16 cellular contexts compared by ENCODE assay signal in the genomic region with DNA sequence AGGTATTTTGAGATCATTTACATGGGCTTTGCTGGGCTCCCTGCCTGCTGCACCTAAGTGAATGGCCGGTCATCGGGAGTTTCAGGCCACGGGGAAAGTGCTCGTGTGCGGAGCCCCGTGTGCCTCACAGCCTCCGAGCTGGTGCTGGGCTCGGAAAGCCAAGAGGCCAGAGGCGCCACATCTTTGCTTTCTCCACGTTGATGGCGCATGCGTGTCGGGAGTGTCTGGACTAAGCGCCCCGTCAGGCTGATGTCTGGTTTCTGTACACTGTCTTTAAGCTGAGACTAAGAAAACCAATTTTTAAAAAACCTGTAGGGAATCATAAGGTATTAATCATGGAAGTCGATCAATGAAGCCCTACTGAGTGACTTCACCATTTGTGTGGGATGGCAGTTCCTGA.
DNase-seq lines count a peak whose midpoint lies in the region; ATAC-seq, FAIRE-seq and TF ChIP-seq lines count a peak whose summit lies in the region.
"Had no signal": no experiment of that assay in that cellular context is flagged by ENCODE, and none has a peak within 500 bp of the region (broad histone marks: within the 10 kb centered on the region; RNA-seq: fewer than 3 reads in every experiment).

No MANE protein-coding gene starts in this region.

- ATAC-seq in CD4-positive, CD25-positive, alpha-beta regulatory T cell (ENCODE audit: low read depth in 2 of 2): no peak
- ATAC-seq in K562 (peak; percentile 35; the same call in 2 of the 3 replicates), psoas muscle (no peak), GM19328 (IDR thresholded peaks at IDR 0.05; ENCODE audit: unreplicated experiment) (no peak), HG03469 (IDR thresholded peaks at IDR 0.05; ENCODE audit: unreplicated experiment) (no peak)

- no peak for TF ChIP-seq RAD21 in K562 (CRISPR knock-in tag; conservative IDR thresholded peaks at IDR 0.05 in 1 of 2, IDR thresholded peaks at IDR 0.05 in 1 of 2)

- no peaks in the 10 kb centered on the region for H3K79me2 ChIP-seq in K562 (ENCODE audit: control insufficient read depth, insufficient read depth, low read length)

- H3K9me3 ChIP-seq in CD4-positive, CD25-positive, alpha-beta regulatory T cell (ENCODE audit: control insufficient read depth in 2 of 2, low read length in 2 of 2): no peaks in the 10 kb centered on the region
- H3K9me3 ChIP-seq in K562 (replicated peaks; ENCODE audit: control insufficient read depth, insufficient read depth, low read depth, low read length) (no peaks in the 10 kb centered on the region), psoas muscle (no peaks in the 10 kb centered on the region), esophagus muscularis mucosa (no peaks in the 10 kb centered on the region)

- H3K36me3 Mint-ChIP-seq in activated naive CD4-positive, alpha-beta T cell treated with anti-CD3 and anti-CD28 coated beads, Interleukin-2, amount 50 U/mL, for 24 hours: peaks cover 14% of the 10 kb centered on the region
- peaks cover 48% of the 10 kb centered on the region for H3K36me3 Mint-ChIP-seq in CD4-positive, CD25-positive, alpha-beta regulatory T cell

- CTCF ChIA-PET in K562 (lab: Yijun Ruan, JAX; ENCODE audit: low intra/inter-chr PET ratio): no interaction called here

- no peak for TF ChIP-seq EP300 in K562 (IDR thresholded peaks at IDR 0.05; ENCODE audit: low read length)
- no peak for TF ChIP-seq EP300 in esophagus muscularis mucosa (IDR thresholded peaks at IDR 0.05)

- no peaks in the 10 kb centered on the region for H3K9me1 ChIP-seq in K562 (ENCODE audit: control insufficient read depth, insufficient read depth, low read length)

- no peaks in the 10 kb centered on the region for H3K27me3 Mint-ChIP-seq in activated naive CD4-positive, alpha-beta T cell treated with anti-CD3 and anti-CD28 coated beads, Interleukin-2, amount 50 U/mL, for 24 hours
- no peaks in the 10 kb centered on the region for H3K27me3 Mint-ChIP-seq in CD4-positive, CD25-positive, alpha-beta regulatory T cell
- H3K27me3 Mint-ChIP-seq: CD4-positive, alpha-beta memory T cell had no signal

- POLR2A ChIA-PET in K562 (lab: Yijun Ruan, JAX): interaction anchor here (1.3 to 1.5 kb wide), 3 partner anchors 28 to 57 kb away, joined by 3 to 5 read pairs (median 4); no protein-coding TSS in a partner anchor

- peak overlapping the region; percentile 41 for H3K27ac Mint-ChIP-seq in activated naive CD4-positive, alpha-beta T cell treated with anti-CD3 and anti-CD28 coated beads, Interleukin-2, amount 50 U/mL, for 24 hours
- peak overlapping the region in 2 of 3 donors; percentile 21 to 76 for H3K27ac Mint-ChIP-seq in CD4-positive, CD25-positive, alpha-beta regulatory T cell

- in situ Hi-C loops in K562 (cut with MboI): loop anchor here (5.0 kb wide), 1 partner anchor 269 kb away; no protein-coding TSS in a partner anchor

- no peak overlapping the region for H2AFZ ChIP-seq in K562 (ENCODE audit: low read depth, low read length)

- H3K4me3 Mint-ChIP-seq in activated naive CD4-positive, alpha-beta T cell treated with anti-CD3 and anti-CD28 coated beads, Interleukin-2, amount 50 U/mL, for 24 hours: no peak overlapping the region
- H3K4me3 Mint-ChIP-seq in CD4-positive, CD25-positive, alpha-beta regulatory T cell: no peak overlapping the region
- H3K4me3 Mint-ChIP-seq: CD4-positive, alpha-beta memory T cell; H9 had no signal

- H3K9me3 Mint-ChIP-seq in activated naive CD4-positive, alpha-beta T cell treated with anti-CD3 and anti-CD28 coated beads, Interleukin-2, amount 50 U/mL, for 24 hours: no peaks in the 10 kb centered on the region
- peaks cover 0 to 4% (median 0%) of the 10 kb centered on the region in 7 donors for H3K9me3 Mint-ChIP-seq in CD4-positive, CD25-positive, alpha-beta regulatory T cell
- H3K9me3 Mint-ChIP-seq: CD4-positive, alpha-beta memory T cell; H9 had no signal

- no peaks in the 10 kb centered on the region for H3K27me3 ChIP-seq in CD4-positive, CD25-positive, alpha-beta regulatory T cell (ENCODE audit: control insufficient read depth, insufficient read depth, low read length)
- peaks cover 18 to 52% of the 10 kb centered on the region in 2 experiments; a peak in 4 of 5 replicates for H3K27me3 ChIP-seq in K562 (ENCODE audit: control insufficient read depth in 2 of 2, insufficient read depth in 2 of 2, low read length in 2 of 2)
- H3K27me3 ChIP-seq in psoas muscle (ENCODE audit: insufficient read depth in 3 of 3, low read length in 2 of 3): no peaks in the 10 kb centered on the region
- H3K27me3 ChIP-seq in esophagus muscularis mucosa: no peaks in the 10 kb centered on the region

- no peak overlapping the region for H3K4me2 ChIP-seq in K562 (ENCODE audit: insufficient read depth, low read length)

- no peak for TF ChIP-seq POLR2A in K562 (conservative IDR thresholded peaks at IDR 0.05)
- no peak for TF ChIP-seq POLR2A in esophagus muscularis mucosa (IDR thresholded peaks at IDR 0.05; ENCODE audit: low read depth)

- peaks cover 5% of the 10 kb centered on the region for H3K4me1 Mint-ChIP-seq in activated naive CD4-positive, alpha-beta T cell treated with anti-CD3 and anti-CD28 coated beads, Interleukin-2, amount 50 U/mL, for 24 hours
- H3K4me1 Mint-ChIP-seq in CD4-positive, CD25-positive, alpha-beta regulatory T cell: peaks cover 0 to 6% (median 3%) of the 10 kb centered on the region in 4 donors

- no peak overlapping the region for H3K4me3 ChIP-seq in CD4-positive, CD25-positive, alpha-beta regulatory T cell (ENCODE audit: low read depth, low read length)
- H3K4me3 ChIP-seq in K562 (no peak overlapping the region), psoas muscle (no peak overlapping the region), esophagus muscularis mucosa (no peak overlapping the region)

- no peaks in the 10 kb centered on the region for H3K4me1 ChIP-seq in CD4-positive, CD25-positive, alpha-beta regulatory T cell (ENCODE audit: control insufficient read depth, insufficient read depth, low read length, poor library complexity, severe bottlenecking)
- peaks cover 0 to 6% of the 10 kb centered on the region in 2 experiments; a peak in 1 of 5 replicates for H3K4me1 ChIP-seq in K562 (replicated peaks in 1 of 2; ENCODE audit: control insufficient read depth in 2 of 2, insufficient read depth in 2 of 2, low read length in 2 of 2)
- H3K4me1 ChIP-seq in psoas muscle: peaks cover 22% of the 10 kb centered on the region
- H3K4me1 ChIP-seq in esophagus muscularis mucosa: peaks cover 0 to 13% (median 2%) of the 10 kb centered on the region in 4 donors

- BruUV-seq in K562 (replicated peaks; lab: Mats Ljungman, UMichigan): no TSS peak

- TF ChIP-seq CTCF in K562 (IDR thresholded peaks at IDR 0.05 in 2 of 3, conservative IDR thresholded peaks at IDR 0.05 in 1 of 3; ENCODE audit: insufficient read depth in 2 of 3, low read depth in 1 of 3, low read length in 3 of 3) (no peak), psoas muscle (IDR thresholded peaks at IDR 0.05) (no peak), esophagus muscularis mucosa (IDR thresholded peaks at IDR 0.05) (no peak)

- intact Hi-C loops in K562 (cut with micrococcal nuclease) (no loop called here), psoas muscle (cut with DNase I) (no loop called here), esophagus muscularis mucosa (cut with DNase I) (no loop called here)

- H3K36me3 ChIP-seq in CD4-positive, CD25-positive, alpha-beta regulatory T cell (ENCODE audit: control insufficient read depth, insufficient read depth, low read length): peaks cover 62% of the 10 kb centered on the region
- H3K36me3 ChIP-seq in K562 (ENCODE audit: control insufficient read depth, insufficient read depth, low read length) (no peaks in the 10 kb centered on the region), psoas muscle (ENCODE audit: insufficient read depth in 1 of 2, low read depth in 1 of 2) (peaks cover 0 to 12% of the 10 kb centered on the region in 2 donors), esophagus muscularis mucosa (peaks cover 0 to 63% (median 46%) of the 10 kb centered on the region in 4 donors)

- WGBS in K562 (ENCODE audit: insufficient coverage, low coverage, missing lambda C conversion rate): 33% methylated on average over 16 of the region's 16 CpGs
- 96 to 98% (median 96%) methylated on average over 16 of the region's 16 CpGs for WGBS in psoas muscle, 3 donors
- WGBS in esophagus muscularis mucosa: 96% methylated on average over 15 of the region's 16 CpGs

- no peak overlapping the region for H3K9ac ChIP-seq in K562 (ENCODE audit: insufficient read depth in 1 of 2, low read depth in 2 of 2, low read length in 2 of 2)

- FAIRE-seq in K562 (lab: Jason Lieb, UNC): no peak
- FAIRE-seq: GM12892 had no signal

- no peak overlapping the region for H3K27ac ChIP-seq in CD4-positive, CD25-positive, alpha-beta regulatory T cell (ENCODE audit: insufficient read depth, low read length, poor library complexity, severe bottlenecking)
- H3K27ac ChIP-seq in K562 (ENCODE audit: extremely low read depth, low read depth, low read length) (no peak overlapping the region), psoas muscle (peak overlapping the region; percentile 30), esophagus muscularis mucosa (replicated peaks in 1 of 4) (no peak overlapping the region)
- H3K27ac ChIP-seq: 22Rv1 had no signal

- no peak for DNase-seq in activated naive CD4-positive, alpha-beta T cell (lab: John Stamatoyannopoulos, UW)
- DNase-seq in CD4-positive, CD25-positive, alpha-beta regulatory T cell: no peak
- DNase-seq in K562 (ENCODE audit: extremely low read depth in 1 of 4, low spot score in 3 of 4): no peak
- no peak for DNase-seq in psoas muscle
- no peak for DNase-seq in esophagus muscularis mucosa (ENCODE audit: extremely low spot score)
- DNase-seq: CD4-positive, alpha-beta memory T cell; COR-L47; DND-41; GDM1; GOT3; H9 had no signal

- no peaks in the 10 kb centered on the region for H4K20me1 ChIP-seq in K562 (replicated peaks; ENCODE audit: control insufficient read depth, insufficient read depth, low read length)

TF ChIP-seq in K562, 482 proteins besides CTCF, POLR2A, EP300 and RAD21:
- no peak for TF ChIP-seq SUPT5H (IDR thresholded peaks at IDR 0.05)
- TF ChIP-seq NRF1 (conservative IDR thresholded peaks at IDR 0.05 in 1 of 2, IDR thresholded peaks at IDR 0.05 in 1 of 2): peak; percentile 68 to 74
